In genomic region chr7:18086165-18087030, GRCh38 we compare ENCODE assay signal across 9 cellular contexts. TPM values are rescaled to one million over a fixed set of nuclear protein-coding genes. Genes with fewer than 3 reads are reported as not detected.
DNase-seq lines count a peak whose midpoint lies in the region; ATAC-seq and TF ChIP-seq lines count a peak whose summit lies in the region.
"Had no signal": no experiment of that assay in that cellular context is flagged by ENCODE, and none has a peak within 500 bp of the region (broad histone marks: within the 10 kb centered on the region; RNA-seq: fewer than 3 reads in every experiment).

No MANE protein-coding gene starts in this region.

- H3K36me3 ChIP-seq in HAP-1 (replicated peaks) (no peaks in the 10 kb centered on the region), SK-N-MC (ENCODE audit: insufficient read depth, low read length) (no peaks in the 10 kb centered on the region), muscle layer of colon (ENCODE audit: insufficient read depth, low read length) (no peaks in the 10 kb centered on the region), vagina (no peaks in the 10 kb centered on the region)

- ATAC-seq in esophagus mucosa = peak; percentile 26
- ATAC-seq in GM19328 (IDR thresholded peaks at IDR 0.05; ENCODE audit: unreplicated experiment) = no peak

- H3K9me3 ChIP-seq in HAP-1 (no peaks in the 10 kb centered on the region), SK-N-MC (ENCODE audit: low read depth, low read length) (peaks cover 8% of the 10 kb centered on the region; the same call in 1 of the 2 replicates), muscle layer of colon (ENCODE audit: low read length) (no peaks in the 10 kb centered on the region), vagina (no peaks in the 10 kb centered on the region)

- intact Hi-C loops in vagina (cut with DNase I) = no loop called here

- H3K9ac ChIP-seq in SK-N-MC (ENCODE audit: insufficient read length) (peak overlapping the region; percentile 43), muscle layer of colon (ENCODE audit: low read length) (peak overlapping the region; percentile 6)

- no peak for TF ChIP-seq CTCF in vagina (IDR thresholded peaks at IDR 0.05)

- peak; percentile 83 for DNase-seq in COR-L47 (lab: John Stamatoyannopoulos, UW)
- DNase-seq in HAP-1 (ENCODE audit: low spot score in 2 of 2) = peak in 1 of 2 experiments; percentile 61
- no peak for DNase-seq in SK-N-MC (ENCODE audit: low read depth, low spot score)
- DNase-seq in vagina (ENCODE audit: extremely low spot score in 2 of 2) = no peak
- DNase-seq in stimulated activated CD4-positive, alpha-beta T cell treated with anti-CD3 and anti-CD28 coated beads, Interleukin-4, amount 100 ng/mL, for 24 hours = no peak

- peaks cover 3% of the 10 kb centered on the region; the same call in 1 of the 2 replicates for H3K4me1 ChIP-seq in HAP-1
- peaks cover 4% of the 10 kb centered on the region for H3K4me1 ChIP-seq in muscle layer of colon (ENCODE audit: insufficient read depth, low read length)
- peaks cover 17% of the 10 kb centered on the region for H3K4me1 ChIP-seq in vagina

- in situ Hi-C loops in HAP-1 (cut with MboI; ENCODE audit: low sequenced_read_pairs) = no loop called here

- H3K4me3 ChIP-seq in HAP-1 = peak overlapping the region; percentile 49
- H3K4me3 ChIP-seq in SK-N-MC = peak overlapping the region; percentile 80
- H3K4me3 ChIP-seq in muscle layer of colon (ENCODE audit: low read depth in 1 of 2, low read length in 2 of 2) = peak overlapping the region; percentile 68 to 77
- peak overlapping the region; percentile 58 to 60 for H3K4me3 ChIP-seq in vagina

- H3K27me3 ChIP-seq in HAP-1 (ENCODE audit: low read depth) (no peaks in the 10 kb centered on the region), muscle layer of colon (ENCODE audit: control insufficient read depth in 1 of 2, insufficient read depth in 2 of 2, low read length in 2 of 2) (peaks cover 0 to 4% of the 10 kb centered on the region in 2 donors), vagina (no peaks in the 10 kb centered on the region)

- TF ChIP-seq POLR2A in vagina (IDR thresholded peaks at IDR 0.05) = no peak

- H3K27ac ChIP-seq in SK-N-MC (no peak overlapping the region), muscle layer of colon (ENCODE audit: low read depth, low read length) (peak overlapping the region; percentile 48), vagina (peak overlapping the region; percentile 71)

RNA-seq across cellular contexts. Expression of gene PRPS1L1, which starts 58.8 kb away (rescaled TPM):
- total RNA-seq in esophagus mucosa = not detected
- total RNA-seq in vagina = not detected
- total RNA-seq: NCI-H460 had no signal
